Comparison of ENCODE assay signal across 8 cellular contexts in the genomic region with DNA sequence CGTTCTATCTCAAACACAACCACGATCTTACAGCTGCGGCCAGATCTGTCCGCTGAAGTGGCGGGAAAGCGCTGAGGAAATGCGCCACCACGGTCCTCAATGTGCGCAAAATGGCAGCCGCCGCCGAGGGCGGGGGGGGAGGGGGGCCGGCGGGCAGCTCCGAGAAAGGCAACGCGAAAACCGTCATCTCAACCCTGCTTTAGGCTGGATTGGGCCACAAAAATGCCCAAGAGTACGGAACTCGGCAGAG. TPM values are rescaled to one million over a fixed set of nuclear protein-coding genes. Genes with fewer than 3 reads are reported as not detected.
DNase-seq lines count a peak whose midpoint lies in the region; ATAC-seq and TF ChIP-seq lines count a peak whose summit lies in the region.

No MANE protein-coding gene starts in this region.

- H3K27ac ChIP-seq in cingulate gyrus (ENCODE audit: low read depth, low read length) = peak overlapping the region; percentile 99
- H3K27ac ChIP-seq in right lobe of liver = peak overlapping the region; percentile 97 to 98 (median 97)

- no peak for TF ChIP-seq POLR2A in right lobe of liver (IDR thresholded peaks at IDR 0.05)

- no peaks in the 10 kb centered on the region for H3K9me3 ChIP-seq in right lobe of liver

- peaks cover 0 to 43% (median 26%) of the 10 kb centered on the region in 4 donors for H3K36me3 ChIP-seq in right lobe of liver

- DNase-seq in GM12864 (ENCODE audit: low read depth) = no peak
- peak; percentile 55 for DNase-seq in HCEC 1CT
- peak; percentile 50 for DNase-seq in NCI-H1092 treated with DMSO at 0.1 percent for 48 hours (lab: John Stamatoyannopoulos, UW)
- DNase-seq in right lobe of liver = peak in 2 of 3 donors; percentile 67 to 72
- peak; percentile 62 to 68 for DNase-seq in stimulated activated CD4-positive, alpha-beta T cell treated with anti-CD3 and anti-CD28 coated beads, Interleukin-4, amount 100 ng/mL, for 48 hours (ENCODE audit: low read depth in 2 of 2)
- DNase-seq in NAMALWA (ENCODE audit: low spot score) = no peak

- H3K4me1 ChIP-seq in right lobe of liver = peaks cover 0 to 54% (median 18%) of the 10 kb centered on the region in 4 donors

- H3K27me3 ChIP-seq in right lobe of liver = no peaks in the 10 kb centered on the region

- H3K4me3 ChIP-seq in GM12864 (ENCODE audit: low read depth, low read length) (peak overlapping the region; percentile 90), right lobe of liver (peak overlapping the region; percentile 76 to 97 (median 91))

- intact Hi-C loops in right lobe of liver (cut with DNase I) = no loop called here

- TF ChIP-seq CTCF in GM12864 (IDR thresholded peaks at IDR 0.05; ENCODE audit: low read depth, low read length, missing control alignments) (no peak), right lobe of liver (IDR thresholded peaks at IDR 0.05) (no peak)

- WGBS in right lobe of liver (ENCODE audit: insufficient coverage, low coverage, low lambda C conversion rate, missing lambda C conversion rate) = 0% methylated on average over 12 of the region's 21 CpGs

- ATAC-seq in activated CD4-positive, CD25-positive, alpha-beta regulatory T cell treated with anti-CD3 and anti-CD28 coated beads, Interleukin-2, amount 50 U/mL, for 24 hours = peak; percentile 27 to 42
- peak; percentile 62 to 72 (median 69) for ATAC-seq in right lobe of liver

RNA-seq across cellular contexts. Expression of gene SRSF7, which starts 0.4 kb away (rescaled TPM):
- 10 to 100 TPM; 33.5 to 57.4 (median 44.4) TPM for total RNA-seq in right lobe of liver

RNA-seq across cellular contexts. Expression of gene GEMIN6, which starts 27.3 kb away (rescaled TPM):
- 10 to 100 TPM in 1 of 6 experiments, 1 to 10 TPM in 5; 5.8 to 10.5 (median 7.3) TPM for total RNA-seq in right lobe of liver

Comparison
In these comparisons a context has a peak if more than half of its experiments do, and no peak if none do; other contexts are left out.
1. DNase-seq: peak in HCEC 1CT (single experiment), NCI-H1092 treated with DMSO at 0.1 percent for 48 hours (single experiment), right lobe of liver (2 of 3) and stimulated activated CD4-positive, alpha-beta T cell treated with anti-CD3 and anti-CD28 coated beads, Interleukin-4, amount 100 ng/mL, for 48 hours (2 of 2); none in GM12864 (single experiment) and NAMALWA (single experiment).